In genomic region chr15:64991536-64992135, GRCh38 we compare ENCODE assay signal across 18 cellular contexts. TPM values are rescaled to one million over a fixed set of nuclear protein-coding genes. Genes with fewer than 3 reads are reported as not detected.
A peak's percentile ranks its signal among the peaks of the same experiment; 100 is the strongest.
DNase-seq lines count a peak whose midpoint lies in the region; ATAC-seq and TF ChIP-seq lines count a peak whose summit lies in the region.
"Had no signal": no experiment of that assay in that cellular context is flagged by ENCODE, and none has a peak within 500 bp of the region (broad histone marks: within the 10 kb centered on the region; RNA-seq: fewer than 3 reads in every experiment).

No MANE protein-coding gene starts in this region.

- DNase-seq in T-helper 1 cell (no peak), NCI-H1694 treated with DMSO at 0.1 percent for 48 hours (lab: John Stamatoyannopoulos, UW) (peak; percentile 84), endothelial cell (ENCODE audit: low spot score) (no peak), neuronal stem cell (ENCODE audit: low spot score) (no peak), NCI-H1417 treated with DMSO at 0.1 percent for 48 hours (lab: John Stamatoyannopoulos, UW) (no peak), NCI-H2081 (lab: John Stamatoyannopoulos, UW) (no peak)
- DNase-seq: Calu3, caudate nucleus, H7, NCI-H187, SIG-M5 had no signal

- no peaks in the 10 kb centered on the region for H3K27me3 ChIP-seq in neuronal stem cell (ENCODE audit: control insufficient read depth in 3 of 3, insufficient read depth in 3 of 3, low read depth in 1 of 3, low read length in 3 of 3)
- H3K27me3 ChIP-seq: hepatocyte had no signal

- no peak overlapping the region for H4K8ac ChIP-seq in neuronal stem cell (ENCODE audit: low read depth, low read length)

- H3K4me1 ChIP-seq in neuronal stem cell (ENCODE audit: control insufficient read depth in 2 of 2, insufficient read depth in 1 of 2, low read depth in 1 of 2, low read length in 2 of 2) = peaks cover 3 to 4% of the 10 kb centered on the region in 2 donors

- no peak overlapping the region for H3K4me3 ChIP-seq in neuronal stem cell (ENCODE audit: low read length in 2 of 2)
- H3K4me3 ChIP-seq: hepatocyte had no signal

- H3K4ac ChIP-seq in neuronal stem cell (ENCODE audit: low read length) = no peak overlapping the region

- peaks cover 3% of the 10 kb centered on the region for H3K79me1 ChIP-seq in neuronal stem cell (ENCODE audit: low read depth, low read length)

- H3K18ac ChIP-seq in neuronal stem cell (ENCODE audit: low read length) = no peak overlapping the region

- no peak overlapping the region for H2BK15ac ChIP-seq in neuronal stem cell (ENCODE audit: low read length)

- no peak for ATAC-seq in activated CD4-positive, CD25-positive, alpha-beta regulatory T cell treated with anti-CD3 and anti-CD28 coated beads, Interleukin-2, amount 50 U/mL, for 24 hours
- ATAC-seq: activated naive CD4-positive, alpha-beta T cell treated with anti-CD3 and anti-CD28 coated beads, Interleukin-2, amount 50 U/mL, for 72 hours; left lobe of liver had no signal

- no peak overlapping the region for H3K4me2 ChIP-seq in neuronal stem cell (ENCODE audit: insufficient read depth, low read length, poor library complexity, severe bottlenecking)
- H3K4me2 ChIP-seq: hepatocyte, KMS-11 had no signal

- H2BK12ac ChIP-seq in neuronal stem cell (ENCODE audit: low read length) = no peak overlapping the region

- no peak overlapping the region for H3K27ac Mint-ChIP-seq in T-helper 1 cell treated with Interleukin-12 subunit alpha and Interleukin-12 subunit beta and Interleukin-4 antibody, amounts not matched to agents 30 μg/mL and 1 μg/mL, for 36 hours
- H3K27ac Mint-ChIP-seq in endothelial cell (ENCODE audit: unreplicated experiment) = no peak overlapping the region

- H3K4me1 Mint-ChIP-seq in T-helper 1 cell treated with Interleukin-12 subunit alpha and Interleukin-12 subunit beta and Interleukin-4 antibody, amounts not matched to agents 30 μg/mL and 1 μg/mL, for 36 hours (ENCODE audit: low read depth) = peaks cover 34% of the 10 kb centered on the region
- peaks cover 22% of the 10 kb centered on the region for H3K4me1 Mint-ChIP-seq in endothelial cell (ENCODE audit: unreplicated experiment)

- no peak overlapping the region for H3K14ac ChIP-seq in neuronal stem cell (ENCODE audit: low read length)

- no peak overlapping the region for H2BK5ac ChIP-seq in neuronal stem cell (ENCODE audit: low read length)

- no peaks in the 10 kb centered on the region for H3K9me3 ChIP-seq in neuronal stem cell (replicated peaks in 1 of 2; ENCODE audit: control insufficient read depth in 2 of 2, insufficient read depth in 1 of 2, low read depth in 1 of 2, low read length in 2 of 2)

- no peaks in the 10 kb centered on the region for H3K27me3 Mint-ChIP-seq in T-helper 1 cell treated with Interleukin-12 subunit alpha and Interleukin-12 subunit beta and Interleukin-4 antibody, amounts not matched to agents 30 μg/mL and 1 μg/mL, for 36 hours (ENCODE audit: low read depth)
- peaks cover 5% of the 10 kb centered on the region for H3K27me3 Mint-ChIP-seq in endothelial cell (ENCODE audit: unreplicated experiment)

- no peak overlapping the region for H2AK5ac ChIP-seq in neuronal stem cell (ENCODE audit: low read depth, low read length)

- peak overlapping the region; percentile 51 for H3K4me3 Mint-ChIP-seq in T-helper 1 cell treated with Interleukin-12 subunit alpha and Interleukin-12 subunit beta and Interleukin-4 antibody, amounts not matched to agents 30 μg/mL and 1 μg/mL, for 36 hours
- H3K4me3 Mint-ChIP-seq in endothelial cell (ENCODE audit: unreplicated experiment) = peak overlapping the region; percentile 47

- H2BK120ac ChIP-seq in neuronal stem cell (ENCODE audit: low read depth, low read length) = no peak overlapping the region

- H4K91ac ChIP-seq in neuronal stem cell (ENCODE audit: low read depth, low read length, poor library complexity) = no peak overlapping the region

- no peak overlapping the region for H3K27ac ChIP-seq in neuronal stem cell (replicated peaks; ENCODE audit: low read length)
- H3K27ac ChIP-seq: KMS-11 had no signal

- TF ChIP-seq CTCF in endothelial cell (IDR thresholded peaks at IDR 0.05; ENCODE audit: unreplicated experiment) = no peak

- no peak overlapping the region for H3K23ac ChIP-seq in neuronal stem cell (ENCODE audit: low read depth, low read length, poor library complexity)

- peaks cover 0 to 10% of the 10 kb centered on the region in 2 donors for H3K36me3 ChIP-seq in neuronal stem cell (replicated peaks in 1 of 2; ENCODE audit: control insufficient read depth in 2 of 2, insufficient read depth in 2 of 2, low read length in 2 of 2)

- peaks cover 6% of the 10 kb centered on the region for H3K36me3 Mint-ChIP-seq in T-helper 1 cell treated with Interleukin-12 subunit alpha and Interleukin-12 subunit beta and Interleukin-4 antibody, amounts not matched to agents 30 μg/mL and 1 μg/mL, for 36 hours (ENCODE audit: low read depth)
- H3K36me3 Mint-ChIP-seq in endothelial cell (ENCODE audit: low read depth, unreplicated experiment) = peaks cover 14% of the 10 kb centered on the region

- peak overlapping the region; percentile 51 for H2AFZ ChIP-seq in neuronal stem cell (ENCODE audit: low read length)
- H2AFZ ChIP-seq: hepatocyte had no signal

- H3K9me3 Mint-ChIP-seq in T-helper 1 cell treated with Interleukin-12 subunit alpha and Interleukin-12 subunit beta and Interleukin-4 antibody, amounts not matched to agents 30 μg/mL and 1 μg/mL, for 36 hours = no peaks in the 10 kb centered on the region
- no peaks in the 10 kb centered on the region for H3K9me3 Mint-ChIP-seq in endothelial cell (ENCODE audit: unreplicated experiment)
- H3K9me3 Mint-ChIP-seq: activated naive CD4-positive, alpha-beta T cell treated with anti-CD3 and anti-CD28 coated beads, Interleukin-2, amount 50 U/mL, for 72 hours had no signal

- WGBS in neuronal stem cell (ENCODE audit: extremely low coverage in 2 of 2, insufficient read length in 2 of 2, insufficient replicate concordance in 1 of 2), 2 donors = no CpG with 5 or more reads among the region's 2 CpGs

- no peak overlapping the region for H3K9ac ChIP-seq in neuronal stem cell (ENCODE audit: low read depth, low read length, poor library complexity)
- H3K9ac ChIP-seq: KMS-11 had no signal

RNA-seq across cellular contexts. Expression of gene SPG21, which starts 1.9 kb away (rescaled TPM):
- 59.9 TPM for total RNA-seq in endothelial cell (ENCODE audit: unreplicated experiment)
- polyA plus RNA-seq in neuronal stem cell (2013, experiment 1 of 2) = 73.0 TPM
- 75.2 TPM for polyA plus RNA-seq in neuronal stem cell (2013, experiment 2 of 2)

RNA-seq across cellular contexts. Expression of gene MTFMT, which starts 37.8 kb away (rescaled TPM):
- total RNA-seq in endothelial cell (ENCODE audit: unreplicated experiment) = 10.6 TPM
- 14.3 TPM for polyA plus RNA-seq in neuronal stem cell (2013, experiment 1 of 2)
- 14.6 TPM for polyA plus RNA-seq in neuronal stem cell (2013, experiment 2 of 2)

RNA-seq across cellular contexts. Expression of gene SLC51B, which starts 53.6 kb away (rescaled TPM):
- not detected for total RNA-seq in endothelial cell (ENCODE audit: unreplicated experiment)
- polyA plus RNA-seq in neuronal stem cell (2013, experiment 1 of 2) = not detected
- polyA plus RNA-seq in neuronal stem cell (2013, experiment 2 of 2) = not detected
- total RNA-seq: activated naive CD4-positive, alpha-beta T cell treated with anti-CD3 and anti-CD28 coated beads, Interleukin-2, amount 50 U/mL, for 72 hours; Calu3; epithelial cell of proximal tubule; H7 had no signal
